ENCODE assay signal across 8 cellular contexts in genomic region chr12:120199595-120200306, GRCh38. TPM values are rescaled to one million over a fixed set of nuclear protein-coding genes. Genes with fewer than 3 reads are reported as not detected.
DNase-seq lines count a peak whose midpoint lies in the region; ATAC-seq and TF ChIP-seq lines count a peak whose summit lies in the region.

No MANE protein-coding gene starts in this region.

- H3K36me3 ChIP-seq in BLaER1 = peaks cover 46% of the 10 kb centered on the region
- peaks cover 42% of the 10 kb centered on the region for H3K36me3 ChIP-seq in left ventricle myocardium inferior

- peak overlapping the region; percentile 98 for H3K27ac ChIP-seq in BLaER1
- H3K27ac ChIP-seq in left ventricle myocardium inferior (replicated peaks) = peak overlapping the region; percentile 94
- H3K27ac ChIP-seq in skin epidermis = peak overlapping the region in 20 of 21 experiments; percentile 75 to 97 (median 92)

- H3K9me3 ChIP-seq in BLaER1 (no peaks in the 10 kb centered on the region), left ventricle myocardium inferior (replicated peaks) (no peaks in the 10 kb centered on the region)

- H3K4me1 ChIP-seq in BLaER1 = peaks cover 58% of the 10 kb centered on the region
- peaks cover 57% of the 10 kb centered on the region for H3K4me1 ChIP-seq in left ventricle myocardium inferior

- ATAC-seq in HG02852 (IDR thresholded peaks at IDR 0.05; ENCODE audit: unreplicated experiment) (no peak), GM21825 (IDR thresholded peaks at IDR 0.05; ENCODE audit: unreplicated experiment) (no peak)

- H3K4me3 ChIP-seq in BLaER1 (peak overlapping the region; percentile 98), LNCaP clone FGC (ENCODE audit: low read depth, low read length) (peak overlapping the region; percentile 97), left ventricle myocardium inferior (peak overlapping the region; percentile 95), skin epidermis (peak overlapping the region; percentile 62 to 93 (median 88))

- H3K4me2 ChIP-seq in BLaER1 = peak overlapping the region; percentile 95

- intact Hi-C loops in left ventricle myocardium inferior (cut with micrococcal nuclease) = no loop called here

- DNase-seq in LNCaP clone FGC (ENCODE audit: low read depth) = no peak
- DNase-seq in activated naive CD4-positive, alpha-beta T cell treated with anti-CD3 and anti-CD28 coated beads, Interleukin-2, amount 50 U/mL, for 16 hours = peak; percentile 44
- DNase-seq in left ventricle myocardium inferior = no peak
- DNase-seq in NCI-H524 treated with DMSO at 0.1 percent for 48 hours (lab: John Stamatoyannopoulos, UW) = no peak

- peak overlapping the region; percentile 99 for H3K9ac ChIP-seq in BLaER1

- no peak for TF ChIP-seq CTCF in LNCaP clone FGC (IDR thresholded peaks at IDR 0.05; ENCODE audit: control insufficient read depth, extremely low read depth, insufficient read depth)
- TF ChIP-seq CTCF in left ventricle myocardium inferior (IDR thresholded peaks at IDR 0.05; ENCODE audit: borderline replicate concordance) = no peak

- H3K27me3 ChIP-seq in BLaER1 = no peaks in the 10 kb centered on the region
- H3K27me3 ChIP-seq in left ventricle myocardium inferior (ENCODE audit: low read depth) = no peaks in the 10 kb centered on the region

- H4K20me1 ChIP-seq in BLaER1 = peaks cover 44% of the 10 kb centered on the region

RNA-seq across cellular contexts. Expression of gene RPLP0, which starts 1.2 kb away (rescaled TPM):
- total RNA-seq in left ventricle myocardium inferior = 712 TPM

RNA-seq across cellular contexts. Expression of gene GCN1, which starts 5.2 kb away (rescaled TPM):
- total RNA-seq in left ventricle myocardium inferior = 36.0 TPM
